Comparison of ENCODE assay signal across 19 cellular contexts in the genomic region with DNA sequence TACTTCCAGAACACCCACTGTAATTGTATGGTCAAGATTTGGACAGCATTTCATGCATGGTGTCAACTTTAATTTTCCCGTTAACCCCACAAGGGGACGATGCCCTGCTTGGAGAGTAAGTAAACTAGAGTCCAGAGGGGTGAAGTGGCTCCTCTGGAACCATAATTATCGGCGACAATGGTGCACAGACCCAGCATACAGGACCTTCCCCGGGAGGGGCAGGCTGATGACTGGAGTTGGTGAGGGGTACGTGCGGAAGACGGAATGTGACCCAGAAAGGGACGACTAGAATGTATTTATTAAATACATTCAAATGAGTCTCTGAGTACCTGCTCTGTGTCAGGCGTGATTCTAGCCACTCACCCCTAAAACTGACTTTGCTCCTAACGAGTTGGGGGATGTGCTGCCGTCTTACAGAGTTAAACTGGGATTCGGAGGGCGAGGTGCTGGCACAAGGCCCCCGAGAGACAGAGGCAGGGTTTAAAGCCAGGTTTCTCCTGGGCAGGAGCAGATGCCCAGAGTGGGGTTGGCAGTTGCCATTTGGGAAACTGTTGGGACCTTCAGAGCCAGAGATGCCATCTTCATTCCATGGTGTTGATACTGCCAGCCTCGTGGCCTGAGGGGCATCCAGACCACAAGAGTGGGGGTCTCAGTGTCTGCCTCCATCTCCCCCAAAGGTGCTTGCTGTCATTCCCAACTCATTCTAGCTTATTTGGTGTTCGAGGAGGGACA. TPM values are rescaled to one million over a fixed set of nuclear protein-coding genes. Genes with fewer than 3 reads are reported as not detected.
"Had no signal": no experiment of that assay in that cellular context is flagged by ENCODE, and none has a peak within 500 bp of the region (broad histone marks: within the 10 kb centered on the region; RNA-seq: fewer than 3 reads in every experiment).

No MANE protein-coding gene starts in this region.

- H3K36me3 ChIP-seq: esophagus muscularis mucosa, ovary had no signal

- H3K27ac Mint-ChIP-seq: activated naive CD4-positive, alpha-beta T cell treated with anti-CD3 and anti-CD28 coated beads, Interleukin-2, amount 10 ng/mL, durations not matched to agents 7 days and 5 days; activated T-helper 17 cell treated with anti-CD3 and anti-CD28 coated beads, Interleukin-2, amount 50 U/mL, for 72 hours; naive thymus-derived CD8-positive, alpha-beta T cell; stimulated activated naive B cell treated with anti-CD40 and anti-IgM and Interleukin-4, amounts not matched to agents 10 μg/mL and 1 μg/mL and 100 μg/mL, for 72 hours had no signal

- H3K36me3 Mint-ChIP-seq: activated naive CD4-positive, alpha-beta T cell treated with anti-CD3 and anti-CD28 coated beads, Interleukin-2, amount 10 ng/mL, durations not matched to agents 7 days and 5 days; naive thymus-derived CD8-positive, alpha-beta T cell; stimulated activated naive B cell treated with anti-CD40 and anti-IgM and Interleukin-4, amounts not matched to agents 10 μg/mL and 1 μg/mL and 100 μg/mL, for 72 hours had no signal

- H3K4me3 ChIP-seq: esophagus muscularis mucosa, ovary, SJSA1 had no signal

- H3K4me1 ChIP-seq: SJSA1 had no signal

- DNase-seq: activated naive CD4-positive, alpha-beta T cell treated with anti-CD3 and anti-CD28 coated beads, Interleukin-2, amount 10 ng/mL, durations not matched to agents 7 days and 5 days; caudate nucleus; hypothalamus; kidney glomerular epithelial cell; mesenchymal stem cell; stimulated activated CD4-positive, alpha-beta T cell treated with anti-CD3 and anti-CD28 coated beads, Interleukin-2, amount 100 ng/mL, for 48 hours; stimulated activated naive B cell treated with anti-CD40 and anti-IgM and Interleukin-4, amounts not matched to agents 10 μg/mL and 1 μg/mL and 100 μg/mL, for 72 hours; substantia nigra; SW 1271; trophoblast cell had no signal

- H3K4me1 Mint-ChIP-seq: activated naive CD4-positive, alpha-beta T cell treated with anti-CD3 and anti-CD28 coated beads, Interleukin-2, amount 10 ng/mL, durations not matched to agents 7 days and 5 days; activated T-helper 17 cell treated with anti-CD3 and anti-CD28 coated beads, Interleukin-2, amount 50 U/mL, for 72 hours; naive thymus-derived CD8-positive, alpha-beta T cell; stimulated activated naive B cell treated with anti-CD40 and anti-IgM and Interleukin-4, amounts not matched to agents 10 μg/mL and 1 μg/mL and 100 μg/mL, for 72 hours had no signal

- H3K27me3 ChIP-seq: ovary, SJSA1 had no signal

- H3K4me3 Mint-ChIP-seq: activated naive CD4-positive, alpha-beta T cell treated with anti-CD3 and anti-CD28 coated beads, Interleukin-2, amount 10 ng/mL, durations not matched to agents 7 days and 5 days; activated T-helper 17 cell treated with anti-CD3 and anti-CD28 coated beads, Interleukin-2, amount 50 U/mL, for 72 hours; naive thymus-derived CD8-positive, alpha-beta T cell; stimulated activated naive B cell treated with anti-CD40 and anti-IgM and Interleukin-4, amounts not matched to agents 10 μg/mL and 1 μg/mL and 100 μg/mL, for 72 hours had no signal

- H3K9me3 ChIP-seq: esophagus muscularis mucosa, ovary, SJSA1 had no signal

- H3K9me3 Mint-ChIP-seq: activated naive CD4-positive, alpha-beta T cell treated with anti-CD3 and anti-CD28 coated beads, Interleukin-2, amount 10 ng/mL, durations not matched to agents 7 days and 5 days; activated T-helper 17 cell treated with anti-CD3 and anti-CD28 coated beads, Interleukin-2, amount 50 U/mL, for 72 hours; naive thymus-derived CD8-positive, alpha-beta T cell; stimulated activated naive B cell treated with anti-CD40 and anti-IgM and Interleukin-4, amounts not matched to agents 10 μg/mL and 1 μg/mL and 100 μg/mL, for 72 hours had no signal

- H3K27ac ChIP-seq: esophagus muscularis mucosa, ovary, SJSA1 had no signal

- ATAC-seq: activated CD4-positive, CD25-positive, alpha-beta regulatory T cell treated with anti-CD3 and anti-CD28 coated beads, Interleukin-2, amount 50 U/mL, for 24 hours; activated T-helper 17 cell treated with anti-CD3 and anti-CD28 coated beads, Interleukin-2, amount 50 U/mL, for 72 hours; naive thymus-derived CD8-positive, alpha-beta T cell; stimulated activated naive B cell treated with anti-CD40 and anti-IgM and Interleukin-4, amounts not matched to agents 10 μg/mL and 1 μg/mL and 100 μg/mL, for 72 hours had no signal

RNA-seq across cellular contexts. Expression of a gene that starts 10.9 kb away (rescaled TPM):
- total RNA-seq: activated CD8-positive, alpha-beta memory T cell treated with anti-CD3 and anti-CD28 coated beads for 36 hours; activated T-helper 17 cell treated with anti-CD3 and anti-CD28 coated beads, Interleukin-2, amount 50 U/mL, for 72 hours; esophagus muscularis mucosa; glomerular endothelial cell; naive thymus-derived CD8-positive, alpha-beta T cell; SJSA1; T-helper 2 cell treated with Interferon-gamma antibody and Interleukin-4, amounts not matched to agents 100 ng/mL and 5 ng/mL, for 36 hours had no signal
